In the genomic region with DNA sequence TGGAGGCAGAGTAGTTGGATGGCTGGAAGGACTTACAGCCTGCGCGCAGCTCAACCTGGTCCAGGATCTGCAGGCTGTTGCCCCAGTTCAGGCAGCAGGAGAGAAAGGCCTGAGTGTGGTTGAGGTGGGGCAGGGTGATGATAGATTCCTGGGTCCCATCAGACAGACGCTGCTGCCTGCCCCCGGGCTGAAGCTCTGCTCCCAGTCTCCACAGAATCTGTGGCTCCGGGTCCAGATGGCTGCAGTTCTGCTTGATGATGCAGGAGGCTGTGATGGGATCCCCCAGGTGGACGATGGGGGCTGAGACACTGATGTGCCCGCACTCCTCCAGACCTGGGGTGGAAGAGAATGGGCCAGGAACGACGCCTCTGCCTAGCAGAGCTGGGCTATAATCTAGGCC, we compare ENCODE assay signal across 27 cellular contexts. TPM values are rescaled to one million over a fixed set of nuclear protein-coding genes. Genes with fewer than 3 reads are reported as not detected.
"Had no signal": no experiment of that assay in that cellular context is flagged by ENCODE, and none has a peak within 500 bp of the region (broad histone marks: within the 10 kb centered on the region; RNA-seq: fewer than 3 reads in every experiment).

No MANE protein-coding gene starts in this region.

- H3K4me1 Mint-ChIP-seq: activated naive CD4-positive, alpha-beta T cell treated with anti-CD3 and anti-CD28 coated beads, Interleukin-2, amount 50 U/mL, for 24 hours had no signal

- H3K27me3 Mint-ChIP-seq: activated CD4-positive, alpha-beta T cell treated with anti-CD3 and anti-CD28 coated beads for 36 hours; activated naive CD4-positive, alpha-beta T cell treated with anti-CD3 and anti-CD28 coated beads, Interleukin-2, amount 50 U/mL, for 24 hours; activated naive CD8-positive, alpha-beta T cell treated with anti-CD3 and anti-CD28 coated beads, Interleukin-2, amount 50 U/mL, for 24 hours; dendritic cell treated with granulocyte-macrophage colony-stimulating factor and Interleukin-4, amounts not matched to agents 40 ng/mL and 50 ng/mL, for 4 days had no signal

- H3K27me3 ChIP-seq: breast epithelium, testis, uterus had no signal

- H3K4me3 Mint-ChIP-seq: activated CD4-positive, alpha-beta T cell treated with anti-CD3 and anti-CD28 coated beads for 36 hours; activated CD8-positive, alpha-beta memory T cell treated with anti-CD3 and anti-CD28 coated beads, Interleukin-2, amount 10 ng/mL, durations not matched to agents 7 days and 5 days; activated CD8-positive, alpha-beta T cell treated with anti-CD3 and anti-CD28 coated beads, Interleukin-2, amount 10 ng/mL, durations not matched to agents 7 days and 5 days; activated naive CD4-positive, alpha-beta T cell treated with anti-CD3 and anti-CD28 coated beads, Interleukin-2, amount 50 U/mL, for 24 hours; activated naive CD8-positive, alpha-beta T cell treated with anti-CD3 and anti-CD28 coated beads, Interleukin-2, amount 50 U/mL, for 24 hours; dendritic cell treated with granulocyte-macrophage colony-stimulating factor and Interleukin-4, amounts not matched to agents 40 ng/mL and 50 ng/mL, for 4 days; endodermal cell; neural crest cell; T-helper 2 cell treated with Interferon-gamma antibody and Interleukin-4, amounts not matched to agents 5 μg/mL and 100 μg/mL, for 36 hours had no signal

- H3K36me3 ChIP-seq: breast epithelium, esophagus muscularis mucosa, left ventricle myocardium inferior, uterus had no signal

- ATAC-seq: activated CD4-positive, alpha-beta T cell treated with anti-CD3 and anti-CD28 coated beads for 36 hours; activated CD8-positive, alpha-beta T cell treated with anti-CD3 and anti-CD28 coated beads, Interleukin-2, amount 10 ng/mL, durations not matched to agents 7 days and 5 days; activated naive CD8-positive, alpha-beta T cell treated with anti-CD3 and anti-CD28 coated beads, Interleukin-2, amount 50 U/mL, for 24 hours; foreskin keratinocyte; heart right ventricle; mucosa of descending colon; right cardiac atrium had no signal

- H3K27ac ChIP-seq: breast epithelium, esophagus muscularis mucosa, foreskin keratinocyte, heart right ventricle, left ventricle myocardium inferior, testis, uterus had no signal

- H3K4me3 ChIP-seq: breast epithelium, esophagus muscularis mucosa, heart right ventricle, left ventricle myocardium inferior, lung, mucosa of descending colon, testis, uterus had no signal

- DNase-seq: activated CD4-positive, alpha-beta T cell treated with anti-CD3 and anti-CD28 coated beads for 36 hours; activated CD4-positive, CD25-positive, alpha-beta regulatory T cell; activated CD8-positive, alpha-beta memory T cell treated with anti-CD3 and anti-CD28 coated beads, Interleukin-2, amount 10 ng/mL, durations not matched to agents 7 days and 5 days; activated CD8-positive, alpha-beta T cell treated with anti-CD3 and anti-CD28 coated beads, Interleukin-2, amount 10 ng/mL, durations not matched to agents 7 days and 5 days; activated naive CD8-positive, alpha-beta T cell treated with anti-CD3 and anti-CD28 coated beads, Interleukin-2, amount 50 U/mL, for 24 hours; activated T-cell treated with anti-CD3 and anti-CD28 coated beads, Interleukin-2, amount 50 U/mL, for 48 hours; central memory CD4-positive, alpha-beta T cell; endodermal cell; foreskin keratinocyte; heart right ventricle; left ventricle myocardium inferior; mucosa of descending colon; right cardiac atrium; stimulated activated CD4-positive, alpha-beta T cell treated with anti-CD3 and anti-CD28 coated beads, Interleukin-2, amount 100 ng/mL, for 48 hours; stimulated activated naive CD4-positive, alpha-beta T cell treated with Interleukin-2 at 50 U/mL for 16 hours; testis; trophoblast cell; uterus had no signal

- H3K9me3 ChIP-seq: breast epithelium, esophagus muscularis mucosa, heart right ventricle, left ventricle myocardium inferior, mucosa of descending colon, testis, uterus had no signal

- H3K9me3 Mint-ChIP-seq: activated naive CD4-positive, alpha-beta T cell treated with anti-CD3 and anti-CD28 coated beads, Interleukin-2, amount 50 U/mL, for 24 hours; activated naive CD8-positive, alpha-beta T cell treated with anti-CD3 and anti-CD28 coated beads, Interleukin-2, amount 50 U/mL, for 24 hours; activated T-helper 2 cell treated with anti-CD3 and anti-CD28 coated beads, Interferon-gamma antibody, Interleukin-2, Interleukin-4, amounts not matched to agents 10 μg/mL and 5 μg/mL and 100 μg/mL, durations not matched to agents 14 hours and 24 hours and 36 hours; dendritic cell treated with granulocyte-macrophage colony-stimulating factor and Interleukin-4, amounts not matched to agents 40 ng/mL and 50 ng/mL, for 4 days; endodermal cell; neural crest cell; T-helper 2 cell treated with Interferon-gamma antibody and Interleukin-4, amounts not matched to agents 5 μg/mL and 100 μg/mL, for 36 hours had no signal

- H3K36me3 Mint-ChIP-seq: activated CD8-positive, alpha-beta memory T cell treated with anti-CD3 and anti-CD28 coated beads, Interleukin-2, amount 10 ng/mL, durations not matched to agents 7 days and 5 days; activated naive CD4-positive, alpha-beta T cell treated with anti-CD3 and anti-CD28 coated beads, Interleukin-2, amount 50 U/mL, for 24 hours had no signal

- H3K4me1 ChIP-seq: breast epithelium, esophagus muscularis mucosa, foreskin keratinocyte, left ventricle myocardium inferior, testis, uterus had no signal

- H3K27ac Mint-ChIP-seq: activated CD4-positive, alpha-beta T cell treated with anti-CD3 and anti-CD28 coated beads for 36 hours; activated CD8-positive, alpha-beta T cell treated with anti-CD3 and anti-CD28 coated beads, Interleukin-2, amount 10 ng/mL, durations not matched to agents 7 days and 5 days; activated naive CD4-positive, alpha-beta T cell treated with anti-CD3 and anti-CD28 coated beads, Interleukin-2, amount 50 U/mL, for 24 hours; activated naive CD8-positive, alpha-beta T cell treated with anti-CD3 and anti-CD28 coated beads, Interleukin-2, amount 50 U/mL, for 24 hours; activated T-helper 2 cell treated with anti-CD3 and anti-CD28 coated beads, Interferon-gamma antibody, Interleukin-2, Interleukin-4, amounts not matched to agents 10 μg/mL and 5 μg/mL and 100 μg/mL, durations not matched to agents 14 hours and 24 hours and 36 hours; dendritic cell treated with granulocyte-macrophage colony-stimulating factor and Interleukin-4, amounts not matched to agents 40 ng/mL and 50 ng/mL, for 4 days; endodermal cell; T-helper 2 cell treated with Interferon-gamma antibody and Interleukin-4, amounts not matched to agents 5 μg/mL and 100 μg/mL, for 36 hours had no signal

RNA-seq across cellular contexts. Expression of a gene that starts 7.4 kb away (rescaled TPM):
- total RNA-seq: activated CD8-positive, alpha-beta memory T cell treated with anti-CD3 and anti-CD28 coated beads, Interleukin-2, amount 10 ng/mL, durations not matched to agents 7 days and 5 days; foreskin keratinocyte; myocyte; neural crest cell had no signal
- polyA plus RNA-seq: foreskin keratinocyte had no signal
